In the genomic region with DNA sequence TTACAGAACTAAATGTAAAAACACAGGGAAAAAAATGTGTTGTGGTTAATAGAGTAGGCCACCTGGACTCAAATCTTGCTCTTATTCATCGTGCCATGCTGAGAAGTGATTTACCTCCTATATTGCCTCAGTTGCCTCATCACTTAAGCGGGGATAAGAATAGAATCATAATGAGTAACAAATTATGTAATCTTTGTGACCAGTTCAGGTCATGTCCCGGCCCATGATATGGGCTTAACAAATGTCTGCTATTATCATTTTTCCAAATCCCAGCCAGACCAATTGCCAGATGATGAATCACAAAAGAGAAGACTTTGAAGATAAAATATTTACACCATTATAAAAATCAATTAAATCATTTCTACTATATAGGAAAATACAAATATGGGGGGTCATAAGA, we compare ENCODE assay signal across 29 cellular contexts.
"Had no signal": no experiment of that assay in that cellular context is flagged by ENCODE, and none has a peak within 500 bp of the region (broad histone marks: within the 10 kb centered on the region; RNA-seq: fewer than 3 reads in every experiment).

No MANE protein-coding gene starts in this region.

- ATAC-seq: left colon; left lung; lower lobe of right lung; naive thymus-derived CD8-positive, alpha-beta T cell; right lobe of liver; stimulated activated naive B cell treated with anti-CD40 and anti-IgM and Interleukin-4, amounts not matched to agents 10 μg/mL and 1 μg/mL and 100 μg/mL, for 72 hours; stimulated activated naive CD8-positive, alpha-beta T cell treated with anti-CD3 and anti-CD28 coated beads, Interleukin-15, Interleukin-2, amounts not matched to agents 100 U/mL and 50 U/mL, for 24 hours had no signal

- H3K4me2 ChIP-seq: hepatocyte had no signal

- H3K4me3 Mint-ChIP-seq: naive thymus-derived CD8-positive, alpha-beta T cell; nephron; stimulated activated naive B cell treated with anti-CD40 and anti-IgM and Interleukin-4, amounts not matched to agents 10 μg/mL and 1 μg/mL and 100 μg/mL, for 72 hours had no signal

- DNase-seq: left colon; left lung; lower lobe of right lung; mammary epithelial cell; mesenchymal stem cell; naive thymus-derived CD8-positive, alpha-beta T cell; nucleus accumbens; right lobe of liver; stimulated activated CD4-positive, alpha-beta T cell treated with anti-CD3 and anti-CD28 coated beads, Interleukin-12 subunit alpha, Interleukin-12 subunit beta, amount 100 ng/mL, for 4 hours; stimulated activated CD4-positive, alpha-beta T cell treated with anti-CD3 and anti-CD28 coated beads, Interleukin-15, amount 100 ng/mL, for 24 hours; stimulated activated CD4-positive, alpha-beta T cell treated with anti-CD3 and anti-CD28 coated beads, Interleukin-2, amount 100 ng/mL, for 24 hours; stimulated activated CD4-positive, alpha-beta T cell treated with anti-CD3 and anti-CD28 coated beads, Interleukin-4, amount 100 ng/mL, for 1 hour; stimulated activated naive B cell treated with anti-CD40 and anti-IgM and Interleukin-4, amounts not matched to agents 10 μg/mL and 1 μg/mL and 100 μg/mL, for 72 hours; stimulated activated naive CD8-positive, alpha-beta T cell treated with anti-CD3 and anti-CD28 coated beads, Interleukin-15, Interleukin-2, amounts not matched to agents 100 U/mL and 50 U/mL, for 24 hours; stomach; testis; thyroid gland; transverse colon; upper lobe of left lung had no signal

- H3K79me2 ChIP-seq: hepatocyte, parathyroid adenoma had no signal

- H3K9me3 ChIP-seq: left lung, lower lobe of right lung, right atrium auricular region, right lobe of liver, stomach, testis, thyroid gland, transverse colon, upper lobe of left lung had no signal

- H3K27ac ChIP-seq: hepatocyte, left lung, lower lobe of right lung, parathyroid adenoma, right atrium auricular region, right lobe of liver, skin epidermis, stomach, testis, thyroid gland, transverse colon, upper lobe of left lung had no signal

- H3K27me3 ChIP-seq: hepatocyte, left lung, right atrium auricular region, right lobe of liver, stomach, testis, thyroid gland, transverse colon, upper lobe of left lung had no signal

- H2AFZ ChIP-seq: hepatocyte, parathyroid adenoma had no signal

- H3K9ac ChIP-seq: parathyroid adenoma had no signal

- H3K27me3 Mint-ChIP-seq: progenitor cell of endocrine pancreas; stimulated activated naive B cell treated with anti-CD40 and anti-IgM and Interleukin-4, amounts not matched to agents 10 μg/mL and 1 μg/mL and 100 μg/mL, for 72 hours had no signal

- H3K36me3 Mint-ChIP-seq: naive thymus-derived CD8-positive, alpha-beta T cell; stimulated activated naive B cell treated with anti-CD40 and anti-IgM and Interleukin-4, amounts not matched to agents 10 μg/mL and 1 μg/mL and 100 μg/mL, for 72 hours had no signal

- H3K36me3 ChIP-seq: left lung, lower lobe of right lung, right atrium auricular region, right lobe of liver, stomach, thyroid gland, transverse colon, upper lobe of left lung had no signal

- H3K4me1 ChIP-seq: left lung, lower lobe of right lung, parathyroid adenoma, right atrium auricular region, right lobe of liver, stomach, testis, transverse colon, upper lobe of left lung had no signal

- H3K27ac Mint-ChIP-seq: naive thymus-derived CD8-positive, alpha-beta T cell; nephron; stimulated activated naive B cell treated with anti-CD40 and anti-IgM and Interleukin-4, amounts not matched to agents 10 μg/mL and 1 μg/mL and 100 μg/mL, for 72 hours had no signal

- FAIRE-seq: islet of Langerhans, kidney, urothelium cell line had no signal

- H3K4me1 Mint-ChIP-seq: naive thymus-derived CD8-positive, alpha-beta T cell; stimulated activated naive B cell treated with anti-CD40 and anti-IgM and Interleukin-4, amounts not matched to agents 10 μg/mL and 1 μg/mL and 100 μg/mL, for 72 hours had no signal

- H3K9me3 Mint-ChIP-seq: nephron; neural crest cell; stimulated activated naive B cell treated with anti-CD40 and anti-IgM and Interleukin-4, amounts not matched to agents 10 μg/mL and 1 μg/mL and 100 μg/mL, for 72 hours had no signal

- H3K4me3 ChIP-seq: hepatocyte, left lung, lower lobe of right lung, right atrium auricular region, right lobe of liver, skin epidermis, stomach, testis, thyroid gland, transverse colon, upper lobe of left lung had no signal
